ENCODE assay signal across 1 cellular context in genomic region chr19:3699071-3699740, GRCh38.
TF ChIP-seq lines count a peak whose summit lies in the region.

No MANE protein-coding gene starts in this region.

TF ChIP-seq in HepG2, 621 proteins besides CTCF, POLR2A, EP300 and RAD21 (continued from another document):
- TF ChIP-seq ZNF639 (CRISPR knock-in tag; conservative IDR thresholded peaks at IDR 0.05) (no peak), FOXJ3 (CRISPR knock-in tag; IDR thresholded peaks at IDR 0.05; ENCODE audit: borderline replicate concordance) (no peak), NFYB (CRISPR knock-in tag; IDR thresholded peaks at IDR 0.05) (no peak), NRL (CRISPR knock-in tag; IDR thresholded peaks at IDR 0.05; ENCODE audit: borderline replicate concordance) (0 out of 2 replicates have a peak, but pooled peaks have one; percentile 35), ZNF354B (CRISPR knock-in tag; IDR thresholded peaks at IDR 0.05) (no peak), SP4 (CRISPR knock-in tag; IDR thresholded peaks at IDR 0.05) (no peak), CHD4 (IDR thresholded peaks at IDR 0.05; ENCODE audit: borderline replicate concordance, low read length) (no peak), NCOA5 (CRISPR knock-in tag; IDR thresholded peaks at IDR 0.05) (no peak), STAT5B (CRISPR knock-in tag; IDR thresholded peaks at IDR 0.05) (no peak), AHR (CRISPR knock-in tag; IDR thresholded peaks at IDR 0.05) (no peak), NBN (conservative IDR thresholded peaks at IDR 0.05) (no peak), ZNF136 (CRISPR knock-in tag; IDR thresholded peaks at IDR 0.05; ENCODE audit: low read depth) (0 out of 2 replicates have a peak, but pooled peaks have one; percentile 46), REL (CRISPR knock-in tag; conservative IDR thresholded peaks at IDR 0.05) (0 out of 2 replicates have a peak, but pooled peaks have one; percentile 53), FOXM1 (CRISPR knock-in tag; IDR thresholded peaks at IDR 0.05) (no peak), ZNF333 (CRISPR knock-in tag; IDR thresholded peaks at IDR 0.05; ENCODE audit: borderline replicate concordance) (no peak), ZNF292 (CRISPR knock-in tag; IDR thresholded peaks at IDR 0.05; ENCODE audit: borderline replicate concordance, low read depth) (no peak), AGO2 (optimal IDR thresholded peaks at IDR 0.05; ENCODE audit: low read depth, low read length) (peak; percentile 12), ZKSCAN5 (CRISPR knock-in tag; IDR thresholded peaks at IDR 0.05) (no peak), TCF7 (IDR thresholded peaks at IDR 0.05; ENCODE audit: low read depth) (no peak), FOSL1 (CRISPR knock-in tag; IDR thresholded peaks at IDR 0.05; ENCODE audit: borderline replicate concordance) (no peak), ZBTB1 (CRISPR knock-in tag; IDR thresholded peaks at IDR 0.05; ENCODE audit: borderline replicate concordance) (no peak), AKNA (CRISPR knock-in tag; IDR thresholded peaks at IDR 0.05; ENCODE audit: borderline replicate concordance) (no peak), THAP11 (CRISPR knock-in tag; IDR thresholded peaks at IDR 0.05) (no peak), MAFG (CRISPR knock-in tag; IDR thresholded peaks at IDR 0.05) (no peak), ZNF75D (CRISPR knock-in tag; IDR thresholded peaks at IDR 0.05; ENCODE audit: borderline replicate concordance) (no peak), U2AF2 (IDR thresholded peaks at IDR 0.05; ENCODE audit: low read depth, low read length) (no peak), MIXL1 (CRISPR knock-in tag; IDR thresholded peaks at IDR 0.05) (no peak), KLF9 (CRISPR knock-in tag; IDR thresholded peaks at IDR 0.05; ENCODE audit: low read depth) (no peak), ZNF574 (CRISPR knock-in tag; IDR thresholded peaks at IDR 0.05) (peak; percentile 81)
- TF ChIP-seq, protein P1, sequence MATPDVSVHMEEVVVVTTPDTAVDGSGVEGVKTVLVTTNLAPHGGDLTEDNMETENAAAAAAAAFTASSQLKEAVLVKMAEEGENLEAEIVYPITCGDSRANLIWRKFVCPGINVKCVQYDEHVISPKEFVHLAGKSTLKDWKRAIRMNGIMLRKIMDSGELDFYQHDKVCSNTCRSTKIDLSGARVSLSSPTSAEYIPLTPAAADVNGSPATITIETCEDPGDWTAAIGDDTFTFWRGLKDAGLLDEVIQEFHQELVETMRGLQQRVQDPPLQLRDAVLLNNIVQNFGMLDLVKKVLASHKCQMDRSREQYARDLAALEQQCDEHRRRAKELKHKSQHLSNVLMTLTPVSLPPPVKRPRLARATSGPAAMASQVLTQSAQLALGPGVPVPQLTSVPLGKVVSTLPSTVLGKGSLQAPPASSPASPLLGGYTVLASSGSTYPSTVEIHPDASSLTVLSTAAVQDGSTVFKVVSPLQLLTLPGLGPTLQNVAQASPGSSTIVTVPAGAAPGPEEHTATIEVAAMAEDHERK (CRISPR knock-in tag; IDR thresholded peaks at IDR 0.05; ENCODE audit: low read depth): no peak
- TF ChIP-seq, protein P2, sequence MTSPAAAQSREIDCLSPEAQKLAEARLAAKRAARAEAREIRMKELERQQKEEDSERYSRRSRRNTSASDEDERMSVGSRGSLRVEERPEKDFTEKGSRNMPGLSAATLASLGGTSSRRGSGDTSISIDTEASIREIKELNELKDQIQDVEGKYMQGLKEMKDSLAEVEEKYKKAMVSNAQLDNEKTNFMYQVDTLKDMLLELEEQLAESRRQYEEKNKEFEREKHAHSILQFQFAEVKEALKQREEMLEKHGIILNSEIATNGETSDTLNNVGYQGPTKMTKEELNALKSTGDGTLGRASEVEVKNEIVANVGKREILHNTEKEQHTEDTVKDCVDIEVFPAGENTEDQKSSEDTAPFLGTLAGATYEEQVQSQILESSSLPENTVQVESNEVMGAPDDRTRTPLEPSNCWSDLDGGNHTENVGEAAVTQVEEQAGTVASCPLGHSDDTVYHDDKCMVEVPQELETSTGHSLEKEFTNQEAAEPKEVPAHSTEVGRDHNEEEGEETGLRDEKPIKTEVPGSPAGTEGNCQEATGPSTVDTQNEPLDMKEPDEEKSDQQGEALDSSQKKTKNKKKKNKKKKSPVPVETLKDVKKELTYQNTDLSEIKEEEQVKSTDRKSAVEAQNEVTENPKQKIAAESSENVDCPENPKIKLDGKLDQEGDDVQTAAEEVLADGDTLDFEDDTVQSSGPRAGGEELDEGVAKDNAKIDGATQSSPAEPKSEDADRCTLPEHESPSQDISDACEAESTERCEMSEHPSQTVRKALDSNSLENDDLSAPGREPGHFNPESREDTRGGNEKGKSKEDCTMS (CRISPR knock-in tag; conservative IDR thresholded peaks at IDR 0.05): no peak
- TF ChIP-seq, protein P3, sequence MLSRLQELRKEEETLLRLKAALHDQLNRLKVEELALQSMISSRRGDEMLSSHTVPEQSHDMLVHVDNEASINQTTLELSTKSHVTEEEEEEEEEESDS (CRISPR knock-in tag; IDR thresholded peaks at IDR 0.05; ENCODE audit: borderline replicate concordance): no peak
- TF ChIP-seq, protein P4, sequence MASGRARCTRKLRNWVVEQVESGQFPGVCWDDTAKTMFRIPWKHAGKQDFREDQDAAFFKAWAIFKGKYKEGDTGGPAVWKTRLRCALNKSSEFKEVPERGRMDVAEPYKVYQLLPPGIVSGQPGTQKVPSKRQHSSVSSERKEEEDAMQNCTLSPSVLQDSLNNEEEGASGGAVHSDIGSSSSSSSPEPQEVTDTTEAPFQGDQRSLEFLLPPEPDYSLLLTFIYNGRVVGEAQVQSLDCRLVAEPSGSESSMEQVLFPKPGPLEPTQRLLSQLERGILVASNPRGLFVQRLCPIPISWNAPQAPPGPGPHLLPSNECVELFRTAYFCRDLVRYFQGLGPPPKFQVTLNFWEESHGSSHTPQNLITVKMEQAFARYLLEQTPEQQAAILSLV (CRISPR knock-in tag; IDR thresholded peaks at IDR 0.05; ENCODE audit: borderline replicate concordance): no peak
